8 cellular contexts compared by ENCODE assay signal in the genomic region with DNA sequence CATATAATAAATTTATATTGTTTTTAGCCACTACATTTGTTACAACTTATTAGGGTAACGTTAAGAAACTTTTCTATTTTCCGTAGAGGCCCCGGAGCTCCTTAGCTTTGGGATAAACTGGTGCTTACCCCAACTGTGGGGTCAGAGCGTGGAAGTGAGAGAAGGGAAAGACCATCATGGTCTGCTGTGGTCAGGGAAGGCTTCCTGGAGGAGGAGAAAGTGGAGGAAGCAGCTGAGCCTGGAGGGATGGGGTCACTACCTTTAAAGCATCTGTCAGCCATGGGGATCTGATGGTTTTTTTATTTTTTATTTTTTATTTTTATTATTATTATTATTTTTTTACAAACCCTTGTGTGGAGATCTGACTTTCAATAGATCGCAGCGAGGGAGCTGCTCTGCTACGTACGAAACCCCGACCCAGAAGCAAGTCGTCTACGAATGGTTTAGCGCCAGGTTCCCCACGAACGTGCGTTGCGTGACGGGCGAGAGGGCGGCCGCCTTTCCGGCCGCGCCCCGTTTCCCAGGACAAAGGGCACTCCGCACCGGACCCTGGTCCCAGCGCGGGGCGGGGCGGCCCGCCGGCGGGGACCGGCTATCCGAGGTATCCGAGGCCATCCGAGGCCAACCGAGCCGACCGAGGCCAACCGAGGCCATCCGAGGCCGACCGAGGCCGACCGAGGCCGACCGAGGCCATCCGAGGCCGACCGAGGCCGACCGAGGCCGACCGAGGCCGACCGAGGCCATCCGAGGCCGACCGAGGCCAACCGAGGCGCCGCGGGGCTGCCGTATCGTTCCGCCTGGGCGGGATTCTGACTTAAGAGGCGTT.
DNase-seq lines count a peak whose midpoint lies in the region; ATAC-seq and TF ChIP-seq lines count a peak whose summit lies in the region.

No MANE protein-coding gene starts in this region.

- ATAC-seq in HG03196 (IDR thresholded peaks at IDR 0.05; ENCODE audit: unreplicated experiment), result peak; percentile 77
- peak; percentile 92 to 93 for ATAC-seq in stimulated activated naive B cell treated with anti-CD40 and anti-IgM and Interleukin-4, amounts not matched to agents 10 μg/mL and 1 μg/mL and 100 μg/mL, for 72 hours (replicated peaks)

- peak overlapping the region; percentile 74 to 75 for H3K4me3 Mint-ChIP-seq in stimulated activated naive B cell treated with anti-CD40 and anti-IgM and Interleukin-4, amounts not matched to agents 10 μg/mL and 1 μg/mL and 100 μg/mL, for 72 hours

- H3K27me3 ChIP-seq in neural cell (ENCODE audit: insufficient read depth, low read depth, low read length), result no peaks in the 10 kb centered on the region

- peak overlapping the region; percentile 82 for H3K27ac ChIP-seq in RWPE1
- H3K27ac ChIP-seq in neural cell (ENCODE audit: low read length), result peak overlapping the region; percentile 67

- POLR2A ChIA-PET in RWPE1 (lab: Yijun Ruan, JAX; ENCODE audit: low non-redundant PET), result no interaction called here

- H4K20me1 ChIP-seq in neural cell (ENCODE audit: insufficient read depth), result no peaks in the 10 kb centered on the region

- peaks cover 3 to 5% of the 10 kb centered on the region in 2 donors for H3K4me1 Mint-ChIP-seq in stimulated activated naive B cell treated with anti-CD40 and anti-IgM and Interleukin-4, amounts not matched to agents 10 μg/mL and 1 μg/mL and 100 μg/mL, for 72 hours

- TF ChIP-seq CTCF in GM12865 (IDR thresholded peaks at IDR 0.05; ENCODE audit: insufficient read depth, low read depth, low read length, missing control alignments) (no peak), RWPE1 (conservative IDR thresholded peaks at IDR 0.05; ENCODE audit: low read depth) (no peak), foreskin fibroblast (IDR thresholded peaks at IDR 0.05; ENCODE audit: low read depth, low read length) (no peak), neural cell (IDR thresholded peaks at IDR 0.05; ENCODE audit: poor library complexity, severe bottlenecking) (no peak)

- H3K36me3 ChIP-seq in neural cell (ENCODE audit: insufficient read depth, low read length), result no peaks in the 10 kb centered on the region

- H2AFZ ChIP-seq in neural cell (ENCODE audit: low read depth, low read length), result no peak overlapping the region

- H3K9me2 ChIP-seq in neural cell (ENCODE audit: insufficient read depth, low read length), result no peaks in the 10 kb centered on the region

- peak overlapping the region; percentile 78 for H3K4me2 ChIP-seq in neural cell (ENCODE audit: low read length)

- peak; percentile 53 for TF ChIP-seq RAD21 in neural cell (conservative IDR thresholded peaks at IDR 0.05)

- H3K36me3 Mint-ChIP-seq in stimulated activated naive B cell treated with anti-CD40 and anti-IgM and Interleukin-4, amounts not matched to agents 10 μg/mL and 1 μg/mL and 100 μg/mL, for 72 hours, result peaks cover 0 to 2% of the 10 kb centered on the region in 2 donors

- H3K4me3 ChIP-seq in GM12865 (ENCODE audit: low read depth, low read length) (peak overlapping the region; percentile 44), foreskin fibroblast (ENCODE audit: low read depth in 1 of 2, low read length in 2 of 2) (peak overlapping the region; percentile 43 to 56), neural cell (ENCODE audit: low read length) (peak overlapping the region; percentile 66)

- H3K9me3 ChIP-seq in neural cell (ENCODE audit: low read length), result no peaks in the 10 kb centered on the region

- TF ChIP-seq EP300 in neural cell (conservative IDR thresholded peaks at IDR 0.05; ENCODE audit: poor library complexity, severe bottlenecking), result peak; percentile 11

- H3K9me3 Mint-ChIP-seq in stimulated activated naive B cell treated with anti-CD40 and anti-IgM and Interleukin-4, amounts not matched to agents 10 μg/mL and 1 μg/mL and 100 μg/mL, for 72 hours, result peaks cover 0 to 4% of the 10 kb centered on the region in 2 donors

- peak overlapping the region; percentile 79 for H3K9ac ChIP-seq in neural cell (ENCODE audit: low read length)

- CTCF ChIA-PET in RWPE1 (lab: Yijun Ruan, JAX), result interaction anchor here (0.5 to 1.2 kb wide), 3 partner anchors 31 to 100 kb away, joined by 3 read pairs; no protein-coding TSS in a partner anchor

- peak; percentile 86 for DNase-seq in GM12865 (ENCODE audit: low read depth)
- peak; percentile 82 for DNase-seq in RWPE1 (ENCODE audit: low spot score)
- DNase-seq in activated effector memory CD4-positive, alpha-beta T cell treated with Interleukin-2 at 50 U/mL for 16 hours, result peak; percentile 82
- peak; percentile 87 to 95 for DNase-seq in foreskin fibroblast
- peak; percentile 66 for DNase-seq in stimulated activated naive B cell treated with anti-CD40 and anti-IgM and Interleukin-4, amounts not matched to agents 10 μg/mL and 1 μg/mL and 100 μg/mL, for 72 hours
- no peak for DNase-seq in NCI-H446 (lab: John Stamatoyannopoulos, UW)

- no peaks in the 10 kb centered on the region for H3K79me2 ChIP-seq in neural cell (replicated peaks; ENCODE audit: insufficient read depth, low read length)

- H3K27me3 Mint-ChIP-seq in stimulated activated naive B cell treated with anti-CD40 and anti-IgM and Interleukin-4, amounts not matched to agents 10 μg/mL and 1 μg/mL and 100 μg/mL, for 72 hours, result peaks cover 54 to 66% of the 10 kb centered on the region in 2 donors

- no peaks in the 10 kb centered on the region for H3F3A ChIP-seq in neural cell (ENCODE audit: insufficient read depth, low read length, poor library complexity, severe bottlenecking)

- H3K27ac Mint-ChIP-seq in stimulated activated naive B cell treated with anti-CD40 and anti-IgM and Interleukin-4, amounts not matched to agents 10 μg/mL and 1 μg/mL and 100 μg/mL, for 72 hours, result peak overlapping the region; percentile 86

TF ChIP-seq in neural cell, 6 proteins besides CTCF, POLR2A, EP300 and RAD21:
- TF ChIP-seq TAF1 (IDR thresholded peaks at IDR 0.05; ENCODE audit: low read depth), result no peak
- TF ChIP-seq POLR2AphosphoS5 (IDR thresholded peaks at IDR 0.05), result peak; percentile 36

Comparison
In these comparisons a context has a peak if more than half of its experiments do, and no peak if none do; other contexts are left out.
1. DNase-seq: peak in GM12865 (single experiment), RWPE1 (single experiment), activated effector memory CD4-positive, alpha-beta T cell treated with Interleukin-2 at 50 U/mL for 16 hours (single experiment), foreskin fibroblast (2 of 2) and stimulated activated naive B cell treated with anti-CD40 and anti-IgM and Interleukin-4, amounts not matched to agents 10 μg/mL and 1 μg/mL and 100 μg/mL, for 72 hours (single experiment); none in NCI-H446 (0 of 2).
2. Peak in every context shown above with its lines, with median percentiles within 50 percentile points of each other: H3K4me3 ChIP-seq.